ENCODE assay signal across 22 cellular contexts in genomic region chr11:95304777-95305176, GRCh38.
A peak's percentile ranks its signal among the peaks of the same experiment; 100 is the strongest.
DNase-seq lines count a peak whose midpoint lies in the region; ATAC-seq, FAIRE-seq and TF ChIP-seq lines count a peak whose summit lies in the region.
"Had no signal": no experiment of that assay in that cellular context is flagged by ENCODE, and none has a peak within 500 bp of the region (broad histone marks: within the 10 kb centered on the region; RNA-seq: fewer than 3 reads in every experiment).

No MANE protein-coding gene starts in this region.

- H3K9ac ChIP-seq in mammary epithelial cell (ENCODE audit: insufficient read depth, low read length), result no peak overlapping the region
- no peak overlapping the region for H3K9ac ChIP-seq in GM12878 (ENCODE audit: control insufficient read depth, insufficient read depth, low read length)

- peak overlapping the region; percentile 65 to 75 for H3K27ac ChIP-seq in breast epithelium
- no peak overlapping the region for H3K27ac ChIP-seq in mammary epithelial cell (ENCODE audit: insufficient read depth, low read depth, low read length)
- H3K27ac ChIP-seq in GM12878 (ENCODE audit: control insufficient read depth, insufficient read depth), result no peak overlapping the region

- H3K27me3 Mint-ChIP-seq in type B pancreatic cell, result peaks cover 4% of the 10 kb centered on the region

- no peak for DNase-seq in breast epithelium (ENCODE audit: low spot score in 2 of 2)
- no peak for DNase-seq in mammary epithelial cell
- DNase-seq in GM12878 (ENCODE audit: low read depth, low spot score), result no peak
- no peak for DNase-seq in stimulated activated CD4-positive, alpha-beta T cell treated with anti-CD3 and anti-CD28 coated beads, Interleukin-15, amount 100 ng/mL, for 24 hours
- no peak for DNase-seq in GM12891 (ENCODE audit: insufficient read length, low spot score)
- DNase-seq in type B pancreatic cell (ENCODE audit: extremely low spot score, unreplicated experiment), result no peak
- DNase-seq: 8988T, COR-L47, DMS 273 treated with DMSO at 0.1 percent for 48 hours, DND-41, MM.1S, NCI-H1092, NCI-H1436 treated with DMSO at 0.1 percent for 48 hours, NCI-H2081, NCI-H2171 treated with DMSO at 0.1 percent for 48 hours, NCI-H446 treated with DMSO at 0.1 percent for 48 hours, SW 1271 had no signal

- no peaks in the 10 kb centered on the region for H3K79me2 ChIP-seq in mammary epithelial cell (ENCODE audit: insufficient read depth, low read length)
- H3K79me2 ChIP-seq in GM12878 (ENCODE audit: control insufficient read depth, insufficient read depth, low read length), result no peaks in the 10 kb centered on the region

- BruUV-seq in mammary epithelial cell (replicated peaks; lab: Mats Ljungman, UMichigan) (no TSS peak), GM12878 (replicated peaks; lab: Mats Ljungman, UMichigan) (no TSS peak)

- H4K20me1 ChIP-seq in mammary epithelial cell (ENCODE audit: insufficient read depth, low read length), result no peaks in the 10 kb centered on the region
- H4K20me1 ChIP-seq in GM12878 (ENCODE audit: control insufficient read depth, insufficient read depth), result no peaks in the 10 kb centered on the region

- SMC1A ChIA-PET in GM12878 (lab: Charles Lee; ENCODE audit: uncharacterized antibody, unreplicated experiment), result interaction anchor here (0.5 to 3.4 kb wide), 16 partner anchors 7 to 623 kb away, joined by 3 to 13 read pairs (median 4); partner anchors contain the start of gene SESN3

- H3K9me3 ChIP-seq in breast epithelium (no peaks in the 10 kb centered on the region), mammary epithelial cell (replicated peaks; ENCODE audit: insufficient read depth, low read length) (no peaks in the 10 kb centered on the region), GM12878 (replicated peaks; ENCODE audit: control insufficient read depth, insufficient read depth, low read length) (no peaks in the 10 kb centered on the region)
- H3K9me3 ChIP-seq: HAP-1 had no signal

- H3K4me3 ChIP-seq in breast epithelium, result no peak overlapping the region
- H3K4me3 ChIP-seq in mammary epithelial cell (replicated peaks in 1 of 3; ENCODE audit: insufficient read depth in 1 of 3, low read depth in 2 of 3, low read length in 3 of 3), result no peak overlapping the region
- no peak overlapping the region for H3K4me3 ChIP-seq in GM12878
- H3K4me3 ChIP-seq: HAP-1 had no signal

- TF ChIP-seq POLR2A in breast epithelium (IDR thresholded peaks at IDR 0.05), result no peak
- no peak for TF ChIP-seq POLR2A in GM12878 (IDR thresholded peaks at IDR 0.05; ENCODE audit: low read depth, low read length)
- TF ChIP-seq POLR2A in GM12891 (IDR thresholded peaks at IDR 0.05; ENCODE audit: low read depth, low read length), result no peak

- H2AFZ ChIP-seq in mammary epithelial cell (ENCODE audit: low read depth, low read length), result no peak overlapping the region
- H2AFZ ChIP-seq in GM12878 (ENCODE audit: control insufficient read depth, low read depth, low read length), result no peak overlapping the region

- in situ Hi-C loops in mammary epithelial cell (cut with MboI; ENCODE audit: low sequenced_read_pairs in 2 of 2), result no loop called here
- in situ Hi-C loops in GM12878 (cut with MboI), result no loop called here

- H3K4me2 ChIP-seq in mammary epithelial cell (ENCODE audit: insufficient read depth, low read depth, low read length) (no peak overlapping the region), GM12878 (ENCODE audit: control insufficient read depth, insufficient read depth) (no peak overlapping the region)

- no peak for TF ChIP-seq RAD21 in GM12878 (IDR thresholded peaks at IDR 0.05; ENCODE audit: insufficient read depth, low read depth, low read length)

- CTCF ChIA-PET in mammary epithelial cell (lab: Charles Lee; ENCODE audit: low non-redundant PET) (no interaction called here), GM12878 (lab: Yijun Ruan, JAX) (interaction anchor here (0.6 to 3.1 kb wide), 6 partner anchors 9 to 401 kb away, joined by 3 to 16 read pairs (median 4); no protein-coding TSS in a partner anchor)

- H3K9me3 Mint-ChIP-seq in type B pancreatic cell, result no peaks in the 10 kb centered on the region

- no peak overlapping the region for H3K4me3 Mint-ChIP-seq in type B pancreatic cell

- H3K36me3 Mint-ChIP-seq in type B pancreatic cell, result no peaks in the 10 kb centered on the region

- H3K27me3 ChIP-seq in breast epithelium (no peaks in the 10 kb centered on the region), mammary epithelial cell (ENCODE audit: insufficient read depth, low read length) (no peaks in the 10 kb centered on the region), GM12878 (replicated peaks in 1 of 2; ENCODE audit: control insufficient read depth in 2 of 2, insufficient read depth in 2 of 2, low read length in 1 of 2) (no peaks in the 10 kb centered on the region; a peak in 1 of 4 replicates)

- TF ChIP-seq CTCF in breast epithelium (IDR thresholded peaks at IDR 0.05), result no peak
- TF ChIP-seq CTCF in mammary epithelial cell (conservative IDR thresholded peaks at IDR 0.05 in 1 of 2, IDR thresholded peaks at IDR 0.05 in 1 of 2; ENCODE audit: extremely low read depth in 1 of 2, insufficient read depth in 1 of 2, low read depth in 1 of 2, low read length in 2 of 2), result no peak
- no peak for TF ChIP-seq CTCF in GM12878 (IDR thresholded peaks at IDR 0.05 in 2 of 3, conservative IDR thresholded peaks at IDR 0.05 in 1 of 3; ENCODE audit: control insufficient read depth in 2 of 3, extremely low read depth in 1 of 3, insufficient read depth in 1 of 3, low read depth in 3 of 3, low read length in 3 of 3)
- TF ChIP-seq CTCF in type B pancreatic cell (conservative IDR thresholded peaks at IDR 0.05), result no peak

- no peak for FAIRE-seq in GM12878 (lab: Jason Lieb, UNC)
- no peak for FAIRE-seq in GM12891 (lab: Jason Lieb, UNC)
- FAIRE-seq: RCC 7860 had no signal

- TF ChIP-seq EP300 in GM12878 (IDR thresholded peaks at IDR 0.05; ENCODE audit: borderline replicate concordance in 1 of 2, control insufficient read depth in 1 of 2, low read depth in 2 of 2, low read length in 2 of 2), result no peak

- POLR2A ChIA-PET in GM12878 (lab: Charles Lee), result interaction anchor here (0.6 to 1.1 kb wide), 2 partner anchors 9 to 72 kb away, joined by 3 read pairs; no protein-coding TSS in a partner anchor

- intact Hi-C loops in breast epithelium (cut with DNase I; ENCODE audit: low total_unique reads), result no loop called here
- intact Hi-C loops in mammary epithelial cell (cut with micrococcal nuclease), result no loop called here
- intact Hi-C loops in GM12878 (cut with micrococcal nuclease; ENCODE audit: unreplicated experiment), result no loop called here

- 100% methylated on average over 1 of the region's 1 CpG for WGBS in mammary epithelial cell (ENCODE audit: low coverage, missing lambda C conversion rate)
- WGBS in GM12878 (ENCODE audit: insufficient coverage, insufficient replicate concordance, low lambda C conversion rate, missing lambda C conversion rate), result 0% methylated on average over 1 of the region's 1 CpG

- dilution Hi-C loops in mammary epithelial cell (cut with HindIII; ENCODE audit: low sequenced_read_pairs), result no loop called here

- ATAC-seq in HG03025 (IDR thresholded peaks at IDR 0.05; ENCODE audit: low FRiP score, unreplicated experiment) (peak; percentile 59), GM12878 (peak; percentile 71), GM18867 (IDR thresholded peaks at IDR 0.05; ENCODE audit: unreplicated experiment) (no peak)
- ATAC-seq: Right ventricle myocardium inferior had no signal

- no peak overlapping the region for H3K27ac Mint-ChIP-seq in type B pancreatic cell

- H3K4me1 ChIP-seq in breast epithelium, result peaks cover 0 to 4% of the 10 kb centered on the region in 2 donors
- H3K4me1 ChIP-seq in mammary epithelial cell (ENCODE audit: insufficient read depth, low read length), result peaks cover 26% of the 10 kb centered on the region
- no peaks in the 10 kb centered on the region for H3K4me1 ChIP-seq in GM12878 (ENCODE audit: control insufficient read depth, insufficient read depth, low read length)

- RAD21 ChIA-PET in GM12878 (lab: Charles Lee; ENCODE audit: unreplicated experiment), result interaction anchor here (1.0 to 1.9 kb wide), 4 partner anchors 14 to 125 kb away, joined by 3 to 6 read pairs (median 4); partner anchors contain the start of gene SESN3

- no peaks in the 10 kb centered on the region for H3K36me3 ChIP-seq in breast epithelium
- H3K36me3 ChIP-seq in mammary epithelial cell (ENCODE audit: insufficient read depth, low read length), result no peaks in the 10 kb centered on the region
- H3K36me3 ChIP-seq in GM12878 (ENCODE audit: control insufficient read depth in 2 of 2, insufficient read depth in 2 of 2, low read length in 1 of 2), result no peaks in the 10 kb centered on the region
- H3K36me3 ChIP-seq: HAP-1 had no signal

- H3K4me1 Mint-ChIP-seq in type B pancreatic cell (ENCODE audit: unreplicated experiment), result peaks cover 11% of the 10 kb centered on the region

TF ChIP-seq in GM12878, 131 proteins besides CTCF, POLR2A, EP300 and RAD21:
- TF ChIP-seq YY1 (IDR thresholded peaks at IDR 0.05; ENCODE audit: low read depth, low read length), result no peak
- peak; percentile 53 for TF ChIP-seq RUNX3 (IDR thresholded peaks at IDR 0.05; ENCODE audit: low read length)

TF ChIP-seq in GM12891, 5 proteins besides CTCF, POLR2A, EP300 and RAD21:
- TF ChIP-seq SPI1 (IDR thresholded peaks at IDR 0.05; ENCODE audit: low read depth, low read length), result no peak
- no peak for TF ChIP-seq POLR2AphosphoS5 (IDR thresholded peaks at IDR 0.05; ENCODE audit: low read depth, low read length)
- TF ChIP-seq PAX5 (IDR thresholded peaks at IDR 0.05; ENCODE audit: insufficient read depth, low read length, severe bottlenecking), result no peak
- TF ChIP-seq TAF1 (IDR thresholded peaks at IDR 0.05; ENCODE audit: low read depth, low read length), result no peak
- no peak for TF ChIP-seq POU2F2 (IDR thresholded peaks at IDR 0.05; ENCODE audit: low read depth, low read length)

Comparison
In these comparisons a context has a peak if more than half of its experiments do, and no peak if none do; other contexts are left out.
1. H3K27ac ChIP-seq: peak in breast epithelium (2 of 2); none in mammary epithelial cell (single experiment) and GM12878 (single experiment).